In the genomic region with DNA sequence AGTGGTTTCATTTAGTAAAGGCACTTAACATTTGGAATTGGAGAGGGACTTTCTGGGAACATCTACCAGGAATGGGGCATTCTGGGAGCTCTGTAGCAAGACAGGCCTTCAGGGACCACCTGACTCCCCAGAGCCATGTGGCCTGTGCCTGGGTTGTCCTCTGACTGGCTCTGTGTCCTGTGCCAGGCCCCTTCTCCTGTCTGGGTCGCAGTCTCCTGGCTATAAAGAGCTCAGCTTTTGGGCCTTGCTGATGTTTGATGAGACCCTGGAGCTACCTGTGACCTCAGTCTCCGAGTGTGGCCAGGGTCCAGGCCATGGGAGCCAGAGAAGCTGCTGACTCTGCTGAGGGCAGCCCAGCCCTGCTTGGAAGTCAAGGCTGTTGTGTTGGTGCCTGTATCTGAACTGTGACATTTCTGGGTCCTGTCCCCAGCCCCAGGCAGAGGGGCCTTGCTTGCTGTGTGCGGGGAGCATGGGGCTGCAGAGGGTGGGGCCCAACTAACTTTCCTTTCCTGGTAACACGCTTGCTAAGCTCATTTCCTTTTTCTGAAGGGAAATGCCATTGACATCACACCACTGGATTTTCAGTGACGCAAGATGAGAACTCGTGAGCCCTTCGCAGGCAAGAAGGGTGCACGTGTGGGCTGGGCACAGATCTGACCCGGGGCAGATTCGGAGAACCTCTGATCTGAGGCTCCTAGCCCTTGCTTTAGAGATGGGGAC, we compare ENCODE assay signal across 8 cellular contexts. TPM values are rescaled to one million over a fixed set of nuclear protein-coding genes. Genes with fewer than 3 reads are reported as not detected.
A peak's percentile ranks its signal among the peaks of the same experiment; 100 is the strongest.
DNase-seq lines count a peak whose midpoint lies in the region; ATAC-seq, FAIRE-seq and TF ChIP-seq lines count a peak whose summit lies in the region.

No MANE protein-coding gene starts in this region.

- H2AFZ ChIP-seq in OCI-LY3 (ENCODE audit: low read depth, low read length), result peak overlapping the region; percentile 16
- peak overlapping the region; percentile 10; the same call in 1 of the 2 replicates for H2AFZ ChIP-seq in GM12878 (ENCODE audit: control insufficient read depth, low read depth, low read length)

- peaks cover 11% of the 10 kb centered on the region for H3K36me3 ChIP-seq in OCI-LY3 (replicated peaks; ENCODE audit: low read depth, low read length)
- no peaks in the 10 kb centered on the region for H3K36me3 ChIP-seq in GM12878 (ENCODE audit: control insufficient read depth in 2 of 2, insufficient read depth in 2 of 2, low read length in 1 of 2)
- no peaks in the 10 kb centered on the region for H3K36me3 ChIP-seq in liver (ENCODE audit: control insufficient read depth in 4 of 4, insufficient read depth in 3 of 4, low read depth in 1 of 4, low read length in 3 of 4)
- no peaks in the 10 kb centered on the region for H3K36me3 ChIP-seq in suprapubic skin

- TF ChIP-seq EP300 in GM12878 (IDR thresholded peaks at IDR 0.05; ENCODE audit: borderline replicate concordance in 1 of 2, control insufficient read depth in 1 of 2, low read depth in 2 of 2, low read length in 2 of 2) (peak; percentile 60 to 89; a peak in 3 of 4 replicates), suprapubic skin (IDR thresholded peaks at IDR 0.05) (no peak)

- 37% methylated on average over 10 of the region's 10 CpGs for WGBS in GM12878 (ENCODE audit: insufficient coverage, insufficient replicate concordance, low lambda C conversion rate, missing lambda C conversion rate)
- 71% methylated on average over 10 of the region's 10 CpGs for WGBS in liver
- WGBS in suprapubic skin, result 68% methylated on average over 9 of the region's 10 CpGs

- SMC1A ChIA-PET in GM12878 (lab: Charles Lee; ENCODE audit: uncharacterized antibody, unreplicated experiment), result interaction anchor here (0.7 to 2.9 kb wide), 7 partner anchors 10 to 44 kb away, joined by 3 to 24 read pairs (median 4); no protein-coding TSS in a partner anchor

- intact Hi-C loops in GM12878 (cut with micrococcal nuclease; ENCODE audit: unreplicated experiment), result no loop called here

- peaks cover 47% of the 10 kb centered on the region for H3K4me1 ChIP-seq in OCI-LY3 (ENCODE audit: low read length)
- H3K4me1 ChIP-seq in GM12878 (ENCODE audit: control insufficient read depth, insufficient read depth, low read length), result peaks cover 41% of the 10 kb centered on the region
- peaks cover 0 to 8% (median 0%) of the 10 kb centered on the region in 4 donors for H3K4me1 ChIP-seq in liver (ENCODE audit: control insufficient read depth in 4 of 4, insufficient read depth in 4 of 4, low read length in 3 of 4)
- peaks cover 30% of the 10 kb centered on the region for H3K4me1 ChIP-seq in suprapubic skin

- RAD21 ChIA-PET in GM12878 (lab: Charles Lee; ENCODE audit: unreplicated experiment), result interaction anchor here (0.6 to 11.6 kb wide), 4 partner anchors 10 to 49 kb away, joined by 3 to 145 read pairs (median 6); a partner anchor contains a TSS

- H3K9ac ChIP-seq in OCI-LY3 (ENCODE audit: low read length), result peak overlapping the region; percentile 34
- H3K9ac ChIP-seq in GM12878 (ENCODE audit: control insufficient read depth, insufficient read depth, low read length), result 0 out of 2 replicates have a peak overlapping the region, but pooled peaks have one; percentile 5
- no peak overlapping the region for H3K9ac ChIP-seq in liver (ENCODE audit: low read depth in 1 of 2, low read length in 2 of 2)

- POLR2A ChIA-PET in GM12878 (lab: Charles Lee), result interaction anchor here (1.0 to 2.4 kb wide), 8 partner anchors 8 to 46 kb away, joined by 3 to 33 read pairs (median 6); a partner anchor contains a TSS

- in situ Hi-C loops in GM12878 (cut with MboI), result loop anchor here (5.0 kb wide), 1 partner anchor 43 kb away; a partner anchor contains a TSS

- H3K79me2 ChIP-seq in OCI-LY3 (ENCODE audit: low read length), result no peaks in the 10 kb centered on the region
- no peaks in the 10 kb centered on the region for H3K79me2 ChIP-seq in GM12878 (ENCODE audit: control insufficient read depth, insufficient read depth, low read length)

- no peak for TF ChIP-seq CTCF in OCI-LY3 (IDR thresholded peaks at IDR 0.05; ENCODE audit: low read depth, low read length)
- no peak for TF ChIP-seq CTCF in GM12878 (IDR thresholded peaks at IDR 0.05 in 2 of 3, conservative IDR thresholded peaks at IDR 0.05 in 1 of 3; ENCODE audit: control insufficient read depth in 2 of 3, extremely low read depth in 1 of 3, insufficient read depth in 1 of 3, low read depth in 3 of 3, low read length in 3 of 3)
- no peak for TF ChIP-seq CTCF in liver (IDR thresholded peaks at IDR 0.05; ENCODE audit: low read depth, low read length, missing input control)
- no peak for TF ChIP-seq CTCF in suprapubic skin (IDR thresholded peaks at IDR 0.05)

- H3K4me2 ChIP-seq in OCI-LY3 (ENCODE audit: low read length) (peak overlapping the region; percentile 58), GM12878 (ENCODE audit: control insufficient read depth, insufficient read depth) (peak overlapping the region; percentile 28; the same call in 1 of the 2 replicates)

- peaks cover 10% of the 10 kb centered on the region; the same call in 1 of the 2 replicates for H3K9me3 ChIP-seq in OCI-LY3 (ENCODE audit: insufficient read depth, low read length)
- H3K9me3 ChIP-seq in GM12878 (replicated peaks; ENCODE audit: control insufficient read depth, insufficient read depth, low read length), result peaks cover 18% of the 10 kb centered on the region; the same call in 2 of the 3 replicates
- peaks cover 3 to 12% (median 3%) of the 10 kb centered on the region in 4 donors for H3K9me3 ChIP-seq in liver (ENCODE audit: control insufficient read depth in 4 of 4, low read length in 3 of 4)
- peaks cover 5% of the 10 kb centered on the region for H3K9me3 ChIP-seq in suprapubic skin

- no peak; the same call in 1 of the 2 replicates for TF ChIP-seq POLR2A in GM12878 (IDR thresholded peaks at IDR 0.05; ENCODE audit: low read depth, low read length)
- TF ChIP-seq POLR2A in suprapubic skin (IDR thresholded peaks at IDR 0.05), result no peak

- H4K20me1 ChIP-seq in OCI-LY3 (ENCODE audit: insufficient read depth, low read length) (no peaks in the 10 kb centered on the region), GM12878 (ENCODE audit: control insufficient read depth, insufficient read depth) (no peaks in the 10 kb centered on the region)

- BruUV-seq in GM12878 (replicated peaks; lab: Mats Ljungman, UMichigan), result TSS peak; percentile 74

- ATAC-seq in GM12878 (peak; percentile 65), HG02973 (IDR thresholded peaks at IDR 0.05; ENCODE audit: unreplicated experiment) (no peak), GM19467 (IDR thresholded peaks at IDR 0.05; ENCODE audit: unreplicated experiment) (no peak), HG03571 (IDR thresholded peaks at IDR 0.05; ENCODE audit: unreplicated experiment) (no peak)

- FAIRE-seq in GM12878 (lab: Jason Lieb, UNC), result no peak

- CTCF ChIA-PET in GM12878 (lab: Yijun Ruan, JAX), result interaction anchor here (0.6 to 10.0 kb wide), 3 partner anchors 30 to 809 kb away, joined by 3 to 70 read pairs (median 15); a partner anchor contains a TSS

- DNase-seq in GM12878 (ENCODE audit: low read depth, low spot score) (peak; percentile 38), suprapubic skin (ENCODE audit: low spot score in 2 of 2) (peak; percentile 78 to 83), DMS79 treated with DMSO at 0.1 percent for 48 hours (lab: John Stamatoyannopoulos, UW) (no peak)

- H3K4me3 ChIP-seq in OCI-LY3 (ENCODE audit: low read length), result peak overlapping the region; percentile 15; the same call in 1 of the 2 replicates
- no peak overlapping the region for H3K4me3 ChIP-seq in GM12878
- no peak overlapping the region for H3K4me3 ChIP-seq in liver (ENCODE audit: low read depth in 1 of 3, low read length in 3 of 3)
- H3K4me3 ChIP-seq in suprapubic skin, result no peak overlapping the region

- H3K27ac ChIP-seq in OCI-LY3 (ENCODE audit: low read length) (peak overlapping the region; percentile 32), GM12878 (ENCODE audit: control insufficient read depth, insufficient read depth) (no peak overlapping the region), liver (ENCODE audit: low read depth in 1 of 2, low read length in 2 of 2) (peak overlapping the region; percentile 56 to 71), suprapubic skin (peak overlapping the region; percentile 87)

- TF ChIP-seq RAD21 in GM12878 (IDR thresholded peaks at IDR 0.05; ENCODE audit: insufficient read depth, low read depth, low read length), result no peak
- TF ChIP-seq RAD21 in liver (IDR thresholded peaks at IDR 0.05), result no peak

- H3K27me3 ChIP-seq in OCI-LY3 (ENCODE audit: low read depth, low read length) (peaks cover 17% of the 10 kb centered on the region), GM12878 (replicated peaks in 1 of 2; ENCODE audit: control insufficient read depth in 2 of 2, insufficient read depth in 2 of 2, low read length in 1 of 2) (peaks cover 0 to 8% of the 10 kb centered on the region in 2 experiments; a peak in 1 of 4 replicates), liver (ENCODE audit: control insufficient read depth in 4 of 4, insufficient read depth in 4 of 4, low read length in 3 of 4) (no peaks in the 10 kb centered on the region), suprapubic skin (no peaks in the 10 kb centered on the region)

TF ChIP-seq in GM12878, 131 proteins besides CTCF, POLR2A, EP300 and RAD21 (continues in another document):
- TF ChIP-seq CHD2 (IDR thresholded peaks at IDR 0.05; ENCODE audit: borderline replicate concordance, low read depth, low read length) (no peak), CBX3 (IDR thresholded peaks at IDR 0.05; ENCODE audit: borderline replicate concordance, low read depth) (no peak)

TF ChIP-seq in liver, 16 proteins besides CTCF, POLR2A, EP300 and RAD21 (continues in another document):
- TF ChIP-seq FOXA1 (IDR thresholded peaks at IDR 0.05) (no peak), GABPA (IDR thresholded peaks at IDR 0.05 in 1 of 2, conservative IDR thresholded peaks at IDR 0.05 in 1 of 2) (peak in 1 of 2 donors; percentile 31), NR2F2 (IDR thresholded peaks at IDR 0.05) (peak; percentile 40)

RNA-seq across cellular contexts. Expression of a gene that starts 41.3 kb away (rescaled TPM):
- total RNA-seq in GM12878 (2013; cell fraction: nucleolus; rRNA removed), result 16.4 and 17.5 TPM in 2 replicates
- 11.0 and 12.9 TPM in 2 replicates for total RNA-seq in GM12878 (2014; rRNA removed)
- total RNA-seq in GM12878 (2014; rRNA removed; fragmentation: Illumina TruSeq; extraction: Trizol), result 4.9 and 5.5 TPM in 2 replicates
- total RNA-seq in GM12878 (2021), result 20.8 and 21.2 TPM in 2 replicates
- 3.9 TPM for polyA plus RNA-seq in GM12878 (2011; ENCODE audit: low read depth)
- polyA plus RNA-seq in GM12878 (2011; rRNA removed), result 0.17 and 0.56 TPM in 2 replicates
- polyA plus RNA-seq in GM12878 (2011; cell fraction: cytosol; rRNA removed), result 0.31 and 0.67 TPM in 2 replicates
- polyA plus RNA-seq in GM12878 (2011; cell fraction: nucleus; rRNA removed), result 0.88 and 1.3 TPM in 2 replicates
- 4.3 and 11.6 TPM in 2 replicates for polyA plus RNA-seq in GM12878 (2012)
- 7.1 and 9.3 TPM in 2 replicates for polyA plus RNA-seq in GM12878 (2014; fragmentation: Illumina TruSeq; extraction: Trizol)
- 1 to 10 TPM; 4.3 to 7.4 TPM for polyA plus RNA-seq in GM12878 (2014; fragmentation: Nextera tagmentation; extraction: Ambion mirVana)
- polyA plus RNA-seq in GM12878 (2014; rRNA removed), result 12.2 and 15.4 TPM in 2 replicates
- 1 to 10 TPM; 6.8 to 7.4 TPM for polyA plus RNA-seq in GM12878 (2016; fragmentation: Nextera tagmentation; extraction: Ambion mirVana)
- 0.44 and 2.3 TPM in 2 replicates for polyA minus RNA-seq in GM12878 (2011; rRNA and poly(A)+ RNA removed)
- polyA minus RNA-seq in GM12878 (2011; cell fraction: cytosol; rRNA and poly(A)+ RNA removed), result 0.40 and 0.62 TPM in 2 replicates
- polyA minus RNA-seq in GM12878 (2011; cell fraction: nucleus; rRNA and poly(A)+ RNA removed), result 0.12 and 0.19 TPM in 2 replicates
- total RNA-seq in liver, result 1 to 10 TPM; 5.4 to 7.4 TPM
- polyA plus RNA-seq in liver, result 10 to 100 TPM; 11.2 to 15.4 TPM
- 10 to 100 TPM; 10.4 to 23.2 (median 17.5) TPM for total RNA-seq in suprapubic skin

Comparison
In these comparisons a context has a peak if more than half of its experiments do, and no peak if none do; other contexts are left out.
1. H3K9ac ChIP-seq: peak in OCI-LY3 (single experiment) and GM12878 (single experiment); none in liver (0 of 2).